Comparison of ENCODE assay signal across 11 cellular contexts in genomic region chr6:37492236-37493046, GRCh38. TPM values are rescaled to one million over a fixed set of nuclear protein-coding genes. Genes with fewer than 3 reads are reported as not detected.
DNase-seq lines count a peak whose midpoint lies in the region; ATAC-seq and TF ChIP-seq lines count a peak whose summit lies in the region.
"Had no signal": no experiment of that assay in that cellular context is flagged by ENCODE, and none has a peak within 500 bp of the region (broad histone marks: within the 10 kb centered on the region; RNA-seq: fewer than 3 reads in every experiment).

No MANE protein-coding gene starts in this region.

- ATAC-seq in lower lobe of right lung: no peak

- WGBS in spleen, 5 donors: 59 to 72% (median 71%) methylated on average over 10 to 11 of the region's 11 CpGs
- WGBS in prostate gland: 60% methylated on average over 11 of the region's 11 CpGs

- DNase-seq in DMS 273 (lab: John Stamatoyannopoulos, UW; ENCODE audit: unreplicated experiment) (peak; percentile 56), DMS 273 treated with DMSO at 0.1 percent for 48 hours (lab: John Stamatoyannopoulos, UW) (no peak), GM12865 (ENCODE audit: low read depth) (peak; percentile 59), lower lobe of right lung (peak; percentile 2), spleen (no peak), prostate gland (ENCODE audit: low spot score) (no peak), HuH-7.5 (ENCODE audit: low spot score) (no peak)
- DNase-seq: T1000 had no signal

- H3K27me3 ChIP-seq in lower lobe of right lung (ENCODE audit: low read depth): no peaks in the 10 kb centered on the region
- no peaks in the 10 kb centered on the region for H3K27me3 ChIP-seq in spleen (replicated peaks in 1 of 7)
- no peaks in the 10 kb centered on the region for H3K27me3 ChIP-seq in prostate gland (replicated peaks; ENCODE audit: insufficient read depth)
- H3K27me3 ChIP-seq: neutrophil had no signal

- H3K4me3 ChIP-seq in GM12865 (ENCODE audit: low read depth, low read length) (no peak overlapping the region), lower lobe of right lung (no peak overlapping the region), spleen (no peak overlapping the region), prostate gland (no peak overlapping the region)

- TF ChIP-seq CTCF in GM12865 (IDR thresholded peaks at IDR 0.05; ENCODE audit: insufficient read depth, low read depth, low read length, missing control alignments) (no peak), VCaP (conservative IDR thresholded peaks at IDR 0.05) (no peak), lower lobe of right lung (IDR thresholded peaks at IDR 0.05) (no peak), spleen (IDR thresholded peaks at IDR 0.05 in 8 of 11, conservative IDR thresholded peaks at IDR 0.05 in 3 of 11) (no peak), prostate gland (IDR thresholded peaks at IDR 0.05) (no peak)

- no peaks in the 10 kb centered on the region for H3K4me1 ChIP-seq in lower lobe of right lung
- peaks cover 0 to 60% (median 25%) of the 10 kb centered on the region in 6 donors for H3K4me1 ChIP-seq in spleen
- H3K4me1 ChIP-seq in prostate gland (replicated peaks): no peaks in the 10 kb centered on the region

- H3K36me3 ChIP-seq in lower lobe of right lung (peaks cover 7% of the 10 kb centered on the region), spleen (peaks cover 0 to 13% (median 0%) of the 10 kb centered on the region in 6 donors), prostate gland (no peaks in the 10 kb centered on the region)
- H3K36me3 ChIP-seq: neutrophil had no signal

- intact Hi-C loops in lower lobe of right lung (cut with DNase I) (no loop called here), spleen (cut with DNase I; ENCODE audit: low total_unique reads) (no loop called here), prostate gland (cut with DNase I) (no loop called here)

- no peak for TF ChIP-seq POLR2A in spleen (IDR thresholded peaks at IDR 0.05)
- no peak for TF ChIP-seq POLR2A in prostate gland (IDR thresholded peaks at IDR 0.05)

- H3K9me3 ChIP-seq in lower lobe of right lung (no peaks in the 10 kb centered on the region), spleen (no peaks in the 10 kb centered on the region), prostate gland (no peaks in the 10 kb centered on the region)
- H3K9me3 ChIP-seq: neutrophil had no signal

- peak overlapping the region; percentile 37 for H3K27ac ChIP-seq in VCaP
- H3K27ac ChIP-seq in lower lobe of right lung: peak overlapping the region; percentile 4
- H3K27ac ChIP-seq in spleen: peak overlapping the region in 1 of 8 donors; percentile 69
- H3K27ac ChIP-seq in prostate gland: no peak overlapping the region
- H3K27ac ChIP-seq: 22Rv1, neutrophil had no signal

RNA-seq across cellular contexts. Expression of gene CCDC167, which starts 7.3 kb away (rescaled TPM):
- 12.7 TPM for total RNA-seq in lower lobe of right lung
- 10 to 100 TPM; 11.6 to 38.4 (median 17.4) TPM for total RNA-seq in spleen
- 10 to 100 TPM; 26.1 to 64.8 (median 41.0) TPM for polyA plus RNA-seq in spleen
- total RNA-seq in prostate gland: 10 to 100 TPM; 46.9 to 54.6 TPM

RNA-seq across cellular contexts. Expression of gene CMTR1, which starts 59.4 kb away (rescaled TPM):
- 42.9 TPM for total RNA-seq in lower lobe of right lung
- total RNA-seq in spleen: 10 to 100 TPM; 40.8 to 62.4 (median 52.3) TPM
- 10 to 100 TPM; 19.4 to 27.5 (median 23.3) TPM for polyA plus RNA-seq in spleen
- total RNA-seq in prostate gland: 100 to 1,000 TPM in 1 of 2 donors, 10 to 100 TPM in 1; 28.1 to 147 TPM

Comparison
In these comparisons a context has a peak if more than half of its experiments do, and no peak if none do; other contexts are left out.
1. DNase-seq: peak in DMS 273 (single experiment), GM12865 (single experiment) and lower lobe of right lung (single experiment); none in DMS 273 treated with DMSO at 0.1 percent for 48 hours (single experiment), spleen (single experiment), prostate gland (single experiment) and HuH-7.5 (single experiment).
2. H3K27ac ChIP-seq: peak in VCaP (single experiment) and lower lobe of right lung (single experiment); none in prostate gland (0 of 2).